In genomic region chr14:90907178-90907577, GRCh38 we compare ENCODE assay signal across 34 cellular contexts.
"Had no signal": no experiment of that assay in that cellular context is flagged by ENCODE, and none has a peak within 500 bp of the region (broad histone marks: within the 10 kb centered on the region; RNA-seq: fewer than 3 reads in every experiment).

No MANE protein-coding gene starts in this region.

- H3K4me3 ChIP-seq: ascending aorta, breast epithelium, cardiac muscle cell, coronary artery, esophagus muscularis mucosa, gastrocnemius medialis, heart left ventricle had no signal

- H3K36me3 Mint-ChIP-seq: brain had no signal

- H3K36me3 ChIP-seq: ascending aorta, breast epithelium, cardiac muscle cell, gastrocnemius medialis, heart left ventricle had no signal

- H3K4me1 ChIP-seq: ascending aorta, breast epithelium, gastrocnemius medialis, heart left ventricle had no signal

- H3K27me3 Mint-ChIP-seq: activated CD4-positive, alpha-beta memory T cell treated with anti-CD3 and anti-CD28 coated beads for 36 hours; activated CD4-positive, alpha-beta T cell treated with anti-CD3 and anti-CD28 coated beads for 36 hours; activated CD4-positive, alpha-beta T cell treated with anti-CD3 and anti-CD28 coated beads, Interleukin-2, amount 10 ng/mL, durations not matched to agents 24 days and 14 days; activated CD8-positive, alpha-beta memory T cell treated with anti-CD3 and anti-CD28 coated beads, Interleukin-2, amount 10 ng/mL, durations not matched to agents 7 days and 5 days; activated naive CD8-positive, alpha-beta T cell treated with anti-CD3 and anti-CD28 coated beads, Interleukin-2, amount 10 ng/mL, durations not matched to agents 7 days and 5 days; activated T-cell treated with anti-CD3 and anti-CD28 coated beads, Interleukin-2, amount 50 U/mL, for 24 hours; brain; effector memory CD8-positive, alpha-beta T cell; T-cell had no signal

- H3K27ac ChIP-seq: ascending aorta, breast epithelium, cardiac muscle cell, coronary artery, esophagus muscularis mucosa, foreskin keratinocyte, gastrocnemius medialis, heart left ventricle had no signal

- H3K27me3 ChIP-seq: ascending aorta, breast epithelium, cardiac muscle cell, esophagus muscularis mucosa, foreskin keratinocyte, gastrocnemius medialis, heart left ventricle had no signal

- H3K27ac Mint-ChIP-seq: activated CD4-positive, alpha-beta T cell treated with anti-CD3 and anti-CD28 coated beads, Interleukin-2, amount 10 ng/mL, durations not matched to agents 24 days and 14 days; activated CD8-positive, alpha-beta memory T cell treated with anti-CD3 and anti-CD28 coated beads, Interleukin-2, amount 10 ng/mL, durations not matched to agents 7 days and 5 days; activated CD8-positive, alpha-beta T cell treated with anti-CD3 and anti-CD28 coated beads, Interleukin-2, amount 10 ng/mL, durations not matched to agents 7 days and 5 days; activated naive CD4-positive, alpha-beta T cell treated with anti-CD3 and anti-CD28 coated beads for 36 hours; activated naive CD4-positive, alpha-beta T cell treated with anti-CD3 and anti-CD28 coated beads, Interleukin-2, amount 50 U/mL, for 72 hours; activated naive CD8-positive, alpha-beta T cell treated with anti-CD3 and anti-CD28 coated beads, Interleukin-2, amount 10 ng/mL, durations not matched to agents 7 days and 5 days; T-cell; T-helper 1 cell treated with Interleukin-12 subunit alpha and Interleukin-12 subunit beta and Interleukin-4 antibody, amounts not matched to agents 30 μg/mL and 1 μg/mL, for 36 hours; T-helper 2 cell treated with Interferon-gamma antibody and Interleukin-4, amounts not matched to agents 5 μg/mL and 100 μg/mL, for 36 hours had no signal

- H3K9me3 Mint-ChIP-seq: activated CD4-positive, alpha-beta memory T cell treated with anti-CD3 and anti-CD28 coated beads for 36 hours; activated CD4-positive, alpha-beta T cell treated with anti-CD3 and anti-CD28 coated beads, Interleukin-2, amount 10 ng/mL, durations not matched to agents 24 days and 14 days; activated naive CD4-positive, alpha-beta T cell treated with anti-CD3 and anti-CD28 coated beads for 36 hours; activated naive CD4-positive, alpha-beta T cell treated with anti-CD3 and anti-CD28 coated beads, Interleukin-2, amount 50 U/mL, for 72 hours; activated naive CD8-positive, alpha-beta T cell treated with anti-CD3 and anti-CD28 coated beads, Interleukin-2, amount 10 ng/mL, durations not matched to agents 7 days and 5 days; activated T-cell treated with anti-CD3 and anti-CD28 coated beads, Interleukin-2, amount 50 U/mL, for 24 hours; activated T-cell treated with anti-CD3 and anti-CD28 coated beads, Interleukin-2, amount 50 U/mL, for 72 hours; brain; effector memory CD8-positive, alpha-beta T cell; T-cell; T-helper 1 cell treated with Interleukin-12 subunit alpha and Interleukin-12 subunit beta and Interleukin-4 antibody, amounts not matched to agents 30 μg/mL and 1 μg/mL, for 36 hours; T-helper 2 cell treated with Interferon-gamma antibody and Interleukin-4, amounts not matched to agents 5 μg/mL and 100 μg/mL, for 36 hours had no signal

- H3K4me3 Mint-ChIP-seq: activated CD4-positive, alpha-beta memory T cell treated with anti-CD3 and anti-CD28 coated beads for 36 hours; activated CD4-positive, alpha-beta T cell treated with anti-CD3 and anti-CD28 coated beads for 36 hours; activated CD4-positive, alpha-beta T cell treated with anti-CD3 and anti-CD28 coated beads, Interleukin-2, amount 10 ng/mL, durations not matched to agents 24 days and 14 days; activated CD8-positive, alpha-beta memory T cell treated with anti-CD3 and anti-CD28 coated beads, Interleukin-2, amount 10 ng/mL, durations not matched to agents 7 days and 5 days; activated CD8-positive, alpha-beta T cell treated with anti-CD3 and anti-CD28 coated beads, Interleukin-2, amount 10 ng/mL, durations not matched to agents 7 days and 5 days; activated naive CD4-positive, alpha-beta T cell treated with anti-CD3 and anti-CD28 coated beads for 36 hours; activated naive CD8-positive, alpha-beta T cell treated with anti-CD3 and anti-CD28 coated beads, Interleukin-2, amount 10 ng/mL, durations not matched to agents 7 days and 5 days; activated T-cell treated with anti-CD3 and anti-CD28 coated beads, Interleukin-2, amount 50 U/mL, for 24 hours; activated T-cell treated with anti-CD3 and anti-CD28 coated beads, Interleukin-2, amount 50 U/mL, for 72 hours; brain; effector memory CD8-positive, alpha-beta T cell; T-cell; T-helper 1 cell treated with Interleukin-12 subunit alpha and Interleukin-12 subunit beta and Interleukin-4 antibody, amounts not matched to agents 30 μg/mL and 1 μg/mL, for 36 hours; T-helper 2 cell treated with Interferon-gamma antibody and Interleukin-4, amounts not matched to agents 5 μg/mL and 100 μg/mL, for 36 hours had no signal

- DNase-seq: activated CD4-positive, alpha-beta memory T cell treated with anti-CD3 and anti-CD28 coated beads for 36 hours; activated CD4-positive, alpha-beta T cell treated with anti-CD3 and anti-CD28 coated beads for 36 hours; activated CD4-positive, alpha-beta T cell treated with anti-CD3 and anti-CD28 coated beads, Interleukin-2, amount 10 ng/mL, durations not matched to agents 24 days and 14 days; activated CD4-positive, CD25-positive, alpha-beta regulatory T cell; activated CD4-positive, CD25-positive, alpha-beta regulatory T cell treated with anti-CD3 and anti-CD28 coated beads, Interleukin-2, amount 50 U/mL, for 72 hours; activated CD8-positive, alpha-beta memory T cell treated with anti-CD3 and anti-CD28 coated beads, Interleukin-2, amount 10 ng/mL, durations not matched to agents 7 days and 5 days; activated CD8-positive, alpha-beta memory T cell treated with anti-CD3 and anti-CD28 coated beads, Interleukin-2, amount 50 U/mL, for 4 hours; activated CD8-positive, alpha-beta T cell treated with anti-CD3 and anti-CD28 coated beads, Interleukin-2, amount 10 ng/mL, durations not matched to agents 7 days and 5 days; activated effector memory CD4-positive, alpha-beta T cell treated with Interleukin-2 at 50 U/mL for 16 hours; activated gamma-delta T cell treated with Interleukin-2 at 50 U/mL for 16 hours; activated naive CD4-positive, alpha-beta T cell treated with anti-CD3 and anti-CD28 coated beads for 36 hours; activated naive CD8-positive, alpha-beta T cell treated with anti-CD3 and anti-CD28 coated beads, Interleukin-2, amount 10 ng/mL, durations not matched to agents 7 days and 5 days; activated T-cell treated with anti-CD3 and anti-CD28 coated beads, Interleukin-2, amount 50 U/mL, for 24 hours; activated T-cell treated with anti-CD3 and anti-CD28 coated beads, Interleukin-2, amount 50 U/mL, for 72 hours; central memory CD4-positive, alpha-beta T cell; dermis blood vessel endothelial cell; effector CD4-positive, alpha-beta T cell; effector memory CD8-positive, alpha-beta T cell; erythroblast; foreskin keratinocyte; gastrocnemius medialis; glutamatergic neuron; heart left ventricle; T-cell; T1000 had no signal

- H3K9me3 ChIP-seq: ascending aorta, breast epithelium, esophagus muscularis mucosa, gastrocnemius medialis, heart left ventricle had no signal

- ATAC-seq: activated CD4-positive, alpha-beta T cell treated with anti-CD3 and anti-CD28 coated beads for 36 hours; activated CD8-positive, alpha-beta memory T cell treated with anti-CD3 and anti-CD28 coated beads, Interleukin-2, amount 10 ng/mL, durations not matched to agents 7 days and 5 days; activated CD8-positive, alpha-beta T cell treated with anti-CD3 and anti-CD28 coated beads, Interleukin-2, amount 10 ng/mL, durations not matched to agents 7 days and 5 days; activated naive CD4-positive, alpha-beta T cell treated with anti-CD3 and anti-CD28 coated beads, Interleukin-2, amount 50 U/mL, for 72 hours; activated T-cell treated with anti-CD3 and anti-CD28 coated beads, Interleukin-2, amount 50 U/mL, for 72 hours; effector memory CD8-positive, alpha-beta T cell; foreskin keratinocyte; gastrocnemius medialis; heart left ventricle; T-cell had no signal
